In the genomic region with DNA sequence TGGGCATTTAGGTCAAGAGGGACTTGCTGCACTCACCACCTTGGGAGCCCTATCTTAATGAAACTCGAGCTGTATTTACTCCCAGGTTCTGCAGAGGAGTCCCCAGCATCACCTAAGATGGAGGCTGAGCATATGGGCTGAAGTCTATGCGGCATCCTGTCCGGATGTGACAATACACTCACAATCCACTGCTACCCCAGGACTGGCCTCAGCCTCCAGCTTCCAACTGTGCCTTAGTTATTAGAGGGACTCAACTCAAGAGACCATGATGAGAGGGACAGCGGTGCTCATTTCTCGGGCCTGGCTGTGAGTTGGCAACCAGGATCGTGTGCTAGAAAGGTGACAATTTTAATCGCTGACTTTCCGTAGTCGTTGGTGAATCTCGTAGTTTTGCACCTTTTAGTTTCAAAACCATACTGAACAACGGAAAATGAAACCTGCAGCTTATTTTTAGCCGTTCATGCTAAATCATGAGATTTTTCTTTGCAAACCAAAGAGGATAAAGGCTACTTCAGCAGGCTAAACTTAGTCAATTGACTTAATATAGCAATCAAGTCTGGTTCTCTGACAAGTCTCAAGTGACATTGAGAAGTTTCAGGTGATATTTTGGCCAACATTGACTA, we compare ENCODE assay signal across 1 cellular context.
TF ChIP-seq lines count a peak whose summit lies in the region.

No MANE protein-coding gene starts in this region.

TF ChIP-seq in SK-N-SH, 30 proteins besides CTCF, POLR2A, EP300 and RAD21 (continued from another document):
- TF ChIP-seq, protein P1, sequence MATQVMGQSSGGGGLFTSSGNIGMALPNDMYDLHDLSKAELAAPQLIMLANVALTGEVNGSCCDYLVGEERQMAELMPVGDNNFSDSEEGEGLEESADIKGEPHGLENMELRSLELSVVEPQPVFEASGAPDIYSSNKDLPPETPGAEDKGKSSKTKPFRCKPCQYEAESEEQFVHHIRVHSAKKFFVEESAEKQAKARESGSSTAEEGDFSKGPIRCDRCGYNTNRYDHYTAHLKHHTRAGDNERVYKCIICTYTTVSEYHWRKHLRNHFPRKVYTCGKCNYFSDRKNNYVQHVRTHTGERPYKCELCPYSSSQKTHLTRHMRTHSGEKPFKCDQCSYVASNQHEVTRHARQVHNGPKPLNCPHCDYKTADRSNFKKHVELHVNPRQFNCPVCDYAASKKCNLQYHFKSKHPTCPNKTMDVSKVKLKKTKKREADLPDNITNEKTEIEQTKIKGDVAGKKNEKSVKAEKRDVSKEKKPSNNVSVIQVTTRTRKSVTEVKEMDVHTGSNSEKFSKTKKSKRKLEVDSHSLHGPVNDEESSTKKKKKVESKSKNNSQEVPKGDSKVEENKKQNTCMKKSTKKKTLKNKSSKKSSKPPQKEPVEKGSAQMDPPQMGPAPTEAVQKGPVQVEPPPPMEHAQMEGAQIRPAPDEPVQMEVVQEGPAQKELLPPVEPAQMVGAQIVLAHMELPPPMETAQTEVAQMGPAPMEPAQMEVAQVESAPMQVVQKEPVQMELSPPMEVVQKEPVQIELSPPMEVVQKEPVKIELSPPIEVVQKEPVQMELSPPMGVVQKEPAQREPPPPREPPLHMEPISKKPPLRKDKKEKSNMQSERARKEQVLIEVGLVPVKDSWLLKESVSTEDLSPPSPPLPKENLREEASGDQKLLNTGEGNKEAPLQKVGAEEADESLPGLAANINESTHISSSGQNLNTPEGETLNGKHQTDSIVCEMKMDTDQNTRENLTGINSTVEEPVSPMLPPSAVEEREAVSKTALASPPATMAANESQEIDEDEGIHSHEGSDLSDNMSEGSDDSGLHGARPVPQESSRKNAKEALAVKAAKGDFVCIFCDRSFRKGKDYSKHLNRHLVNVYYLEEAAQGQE (IDR thresholded peaks at IDR 0.05; ENCODE audit: low read depth, low read length): no peak
- no peak for TF ChIP-seq YY1 (IDR thresholded peaks at IDR 0.05; ENCODE audit: low read depth)
- TF ChIP-seq, protein P2, sequence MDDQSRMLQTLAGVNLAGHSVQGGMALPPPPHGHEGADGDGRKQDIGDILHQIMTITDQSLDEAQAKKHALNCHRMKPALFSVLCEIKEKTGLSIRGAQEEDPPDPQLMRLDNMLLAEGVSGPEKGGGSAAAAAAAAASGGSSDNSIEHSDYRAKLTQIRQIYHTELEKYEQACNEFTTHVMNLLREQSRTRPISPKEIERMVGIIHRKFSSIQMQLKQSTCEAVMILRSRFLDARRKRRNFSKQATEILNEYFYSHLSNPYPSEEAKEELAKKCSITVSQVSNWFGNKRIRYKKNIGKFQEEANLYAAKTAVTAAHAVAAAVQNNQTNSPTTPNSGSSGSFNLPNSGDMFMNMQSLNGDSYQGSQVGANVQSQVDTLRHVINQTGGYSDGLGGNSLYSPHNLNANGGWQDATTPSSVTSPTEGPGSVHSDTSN (IDR thresholded peaks at IDR 0.05): no peak
- no peak for TF ChIP-seq NRF1 (IDR thresholded peaks at IDR 0.05; ENCODE audit: low read depth, low read length)
